21 cellular contexts compared by ENCODE assay signal in the genomic region with DNA sequence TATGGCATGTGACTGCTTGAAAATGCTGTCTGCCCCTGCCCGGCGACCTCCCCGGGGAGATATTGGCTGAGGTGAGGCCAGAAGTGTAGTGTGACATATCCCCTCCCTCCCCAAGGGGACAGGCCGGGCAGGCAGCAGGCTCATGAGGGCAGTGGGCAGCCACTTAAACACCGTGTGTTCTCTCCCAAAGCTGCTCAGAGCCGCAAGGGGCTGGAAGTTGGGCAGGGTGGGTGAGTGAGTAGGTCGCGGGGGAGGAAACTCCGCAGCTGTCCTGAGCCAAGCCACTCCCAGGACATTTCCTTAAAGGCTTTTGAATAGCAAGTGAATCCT. TPM values are rescaled to one million over a fixed set of nuclear protein-coding genes. Genes with fewer than 3 reads are reported as not detected.
A peak's percentile ranks its signal among the peaks of the same experiment; 100 is the strongest.
DNase-seq lines count a peak whose midpoint lies in the region; ATAC-seq and TF ChIP-seq lines count a peak whose summit lies in the region.
"Had no signal": no experiment of that assay in that cellular context is flagged by ENCODE, and none has a peak within 500 bp of the region (broad histone marks: within the 10 kb centered on the region; RNA-seq: fewer than 3 reads in every experiment).

No MANE protein-coding gene starts in this region.

- DNase-seq in NT2/D1 (ENCODE audit: low read depth, low spot score) (no peak), fibroblast of lung (ENCODE audit: low read depth in 2 of 2) (no peak), mucosa of descending colon (no peak), NCI-H1694 treated with DMSO at 0.1 percent for 48 hours (lab: John Stamatoyannopoulos, UW) (no peak), glomerular visceral epithelial cell (ENCODE audit: extremely low spot score) (no peak), cardiac septum (ENCODE audit: low spot score) (no peak)
- DNase-seq: CD8-positive, alpha-beta memory T cell; DMS79 treated with DMSO at 0.1 percent for 48 hours; NCI-H2029; NCI-H2171; NCI-H446; NCI-H774 had no signal

- H3K36me3 ChIP-seq in NT2/D1 (ENCODE audit: insufficient read depth, insufficient read length, low read length) = no peaks in the 10 kb centered on the region
- H3K36me3 ChIP-seq in fibroblast of lung (ENCODE audit: control insufficient read depth, insufficient read depth, low read length) = no peaks in the 10 kb centered on the region
- no peaks in the 10 kb centered on the region for H3K36me3 ChIP-seq in mucosa of descending colon (ENCODE audit: low read depth)
- peaks cover 9% of the 10 kb centered on the region for H3K36me3 ChIP-seq in skeletal muscle satellite cell (ENCODE audit: insufficient read depth, low read length)
- H3K36me3 ChIP-seq: BLaER1 treated with 17β-estradiol and CSF1 and Interleukin-3, amounts not matched to agents 10 nM and 100 nM had no signal

- TF ChIP-seq CTCF in fibroblast of lung (conservative IDR thresholded peaks at IDR 0.05 in 1 of 2, IDR thresholded peaks at IDR 0.05 in 1 of 2; ENCODE audit: low read depth in 1 of 2, low read length in 2 of 2) (no peak), mucosa of descending colon (IDR thresholded peaks at IDR 0.05) (no peak)

- no peaks in the 10 kb centered on the region for H3K79me2 ChIP-seq in fibroblast of lung (ENCODE audit: control insufficient read depth, insufficient read depth, low read length)

- intact Hi-C loops in mucosa of descending colon (cut with DNase I, micrococcal nuclease) (no loop called here), cardiac septum (cut with DNase I) (no loop called here)

- ATAC-seq in mucosa of descending colon (peak; percentile 2), GM18502 (IDR thresholded peaks at IDR 0.05; ENCODE audit: poor library complexity, unreplicated experiment) (no peak)
- ATAC-seq: Panc1 had no signal

- H3K4me3 ChIP-seq in NT2/D1 (ENCODE audit: insufficient read length, low read depth) (no peak overlapping the region), fibroblast of lung (replicated peaks in 1 of 4; ENCODE audit: control extremely low read depth in 1 of 4, insufficient read depth in 1 of 4, low read depth in 3 of 4, low read length in 4 of 4) (no peak overlapping the region), mucosa of descending colon (no peak overlapping the region), skeletal muscle satellite cell (ENCODE audit: low read length) (no peak overlapping the region)
- H3K4me3 ChIP-seq: A549; BLaER1 treated with 17β-estradiol and CSF1 and Interleukin-3, amounts not matched to agents 10 nM and 100 nM had no signal

- H3K27ac ChIP-seq in fibroblast of lung (ENCODE audit: insufficient read depth, low read length) = no peak overlapping the region
- H3K27ac ChIP-seq: A549; BLaER1 treated with 17β-estradiol and CSF1 and Interleukin-3, amounts not matched to agents 10 nM and 100 nM had no signal

- H3K27me3 ChIP-seq in NT2/D1 (ENCODE audit: insufficient read depth, insufficient read length) = no peaks in the 10 kb centered on the region
- no peaks in the 10 kb centered on the region for H3K27me3 ChIP-seq in fibroblast of lung (ENCODE audit: control insufficient read depth, insufficient read depth, low read length)
- H3K27me3 ChIP-seq in skeletal muscle satellite cell (ENCODE audit: control insufficient read depth, insufficient read depth, low read length) = no peaks in the 10 kb centered on the region

- H3K9ac ChIP-seq in NT2/D1 (ENCODE audit: insufficient read length, low read depth) (peak overlapping the region; percentile 36), fibroblast of lung (ENCODE audit: insufficient read depth, low read length) (no peak overlapping the region), skeletal muscle satellite cell (ENCODE audit: low read depth, low read length) (no peak overlapping the region)
- H3K9ac ChIP-seq: BLaER1 treated with 17β-estradiol and CSF1 and Interleukin-3, amounts not matched to agents 10 nM and 100 nM had no signal

- peaks cover 3% of the 10 kb centered on the region for H3K4me1 ChIP-seq in NT2/D1 (ENCODE audit: insufficient read depth, insufficient read length)
- peaks cover 4% of the 10 kb centered on the region for H3K4me1 ChIP-seq in fibroblast of lung (ENCODE audit: control insufficient read depth, extremely low read depth, insufficient read depth, low read length)
- H3K4me1 ChIP-seq in mucosa of descending colon (ENCODE audit: low read depth) = peaks cover 17% of the 10 kb centered on the region
- peaks cover 9% of the 10 kb centered on the region for H3K4me1 ChIP-seq in skeletal muscle satellite cell (ENCODE audit: control insufficient read depth, insufficient read depth, low read length)
- H3K4me1 ChIP-seq: A549; BLaER1 treated with 17β-estradiol and CSF1 and Interleukin-3, amounts not matched to agents 10 nM and 100 nM had no signal

- H3K9me3 ChIP-seq in NT2/D1 (ENCODE audit: insufficient read depth, low read length) (no peaks in the 10 kb centered on the region), fibroblast of lung (ENCODE audit: control insufficient read depth, insufficient read depth, low read depth, low read length) (no peaks in the 10 kb centered on the region), mucosa of descending colon (no peaks in the 10 kb centered on the region), skeletal muscle satellite cell (replicated peaks; ENCODE audit: low read length) (no peaks in the 10 kb centered on the region)
- H3K9me3 ChIP-seq: A549; BLaER1 treated with 17β-estradiol and CSF1 and Interleukin-3, amounts not matched to agents 10 nM and 100 nM had no signal

- peak overlapping the region; percentile 17 for H2AFZ ChIP-seq in fibroblast of lung (ENCODE audit: low read length)

- no peaks in the 10 kb centered on the region for H4K20me1 ChIP-seq in fibroblast of lung (ENCODE audit: control insufficient read depth, extremely low read depth, insufficient read depth, low read length)

- no peak overlapping the region for H3K4me2 ChIP-seq in fibroblast of lung (ENCODE audit: extremely low read depth, insufficient read depth, low read length)
- H3K4me2 ChIP-seq in skeletal muscle satellite cell (ENCODE audit: low read length) = peak overlapping the region; percentile 29
- H3K4me2 ChIP-seq: A549; BLaER1 treated with 17β-estradiol and CSF1 and Interleukin-3, amounts not matched to agents 10 nM and 100 nM had no signal

RNA-seq across cellular contexts. Expression of a gene that starts 15.9 kb away (rescaled TPM):
- total RNA-seq in fibroblast of lung (under 0.01 and 0.83 TPM in 2 replicates), mucosa of descending colon (100 to 1,000 TPM in 1 of 3 donors, 10 to 100 TPM in 2; 34.5 to 101 (median 70.9) TPM), cardiac septum (not detected)
- 1.9 and 5.8 TPM in 2 replicates for polyA plus RNA-seq in fibroblast of lung
- 1.2 and 5.5 TPM in 2 replicates for polyA plus RNA-seq in fibroblast of lung (2012)
- 2.4 and 3.2 TPM in 2 replicates for polyA minus RNA-seq in fibroblast of lung (ENCODE audit: low replicate concordance)
- 6.1 and 7.2 TPM in 2 replicates for total RNA-seq in skeletal muscle satellite cell (2012; rRNA removed)
- total RNA-seq: CD8-positive, alpha-beta memory T cell; G401; HT-29 had no signal

RNA-seq across cellular contexts. Expression of a gene that starts 36.8 kb away (rescaled TPM):
- total RNA-seq in fibroblast of lung (not detected in 2 replicates), mucosa of descending colon (not detected), cardiac septum (not detected)
- not detected in 2 replicates for polyA plus RNA-seq in fibroblast of lung
- not detected in 2 replicates for polyA plus RNA-seq in fibroblast of lung (2012)
- polyA minus RNA-seq in fibroblast of lung (ENCODE audit: low replicate concordance) = not detected in 2 replicates
- total RNA-seq in skeletal muscle satellite cell (2012; rRNA removed) = not detected in 2 replicates
- total RNA-seq: CD8-positive, alpha-beta memory T cell; G401; H4; HFFc6; HT-29 had no signal
- polyA plus RNA-seq: A549; CD8-positive, alpha-beta memory T cell had no signal

Comparison
In these comparisons a context has a peak if more than half of its experiments do, and no peak if none do; other contexts are left out.
1. RNA of a gene that starts 15.9 kb away (total RNA-seq): 34.5 to 101 TPM in mucosa of descending colon; under 0.01 to 0.83 TPM in fibroblast of lung and not detected in cardiac septum (single experiment); every median in the first group is over 10 times any median in the second.